9 cellular contexts compared by ENCODE assay signal in the genomic region with DNA sequence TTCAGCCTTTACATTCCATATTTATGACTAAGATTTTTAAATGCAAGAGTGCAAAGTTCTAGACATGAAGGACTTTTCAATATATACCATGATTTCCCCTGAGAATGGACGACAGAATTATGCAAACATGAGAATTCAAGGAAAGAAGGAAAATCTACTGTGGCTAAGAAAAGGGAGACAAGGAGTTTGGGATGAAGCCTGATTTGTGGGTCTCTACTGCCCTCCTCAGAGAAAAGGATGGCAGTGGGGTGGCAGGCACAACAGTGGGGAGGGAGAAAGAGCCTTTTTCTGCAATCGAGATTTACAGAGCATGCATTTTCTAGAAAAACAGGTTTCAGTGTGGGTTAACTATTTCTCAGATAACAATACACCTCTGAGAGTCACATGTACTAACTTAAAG.
A peak's percentile ranks its signal among the peaks of the same experiment; 100 is the strongest.
DNase-seq lines count a peak whose midpoint lies in the region; ATAC-seq and TF ChIP-seq lines count a peak whose summit lies in the region.
"Had no signal": no experiment of that assay in that cellular context is flagged by ENCODE, and none has a peak within 500 bp of the region (broad histone marks: within the 10 kb centered on the region; RNA-seq: fewer than 3 reads in every experiment).

No MANE protein-coding gene starts in this region.

- H3K36me3 Mint-ChIP-seq in WTC11 (no peaks in the 10 kb centered on the region), natural killer cell (no peaks in the 10 kb centered on the region)

- H3K9me3 Mint-ChIP-seq in WTC11, result no peaks in the 10 kb centered on the region
- peaks cover 8 to 9% of the 10 kb centered on the region in 2 donors for H3K9me3 Mint-ChIP-seq in natural killer cell

- peaks cover 20% of the 10 kb centered on the region for H3K4me1 Mint-ChIP-seq in WTC11
- no peaks in the 10 kb centered on the region for H3K4me1 Mint-ChIP-seq in natural killer cell

- peak; percentile 27 for TF ChIP-seq CTCF in AG10803 (conservative IDR thresholded peaks at IDR 0.05; ENCODE audit: low read length)
- peak; percentile 45 for TF ChIP-seq CTCF in WTC11 (IDR thresholded peaks at IDR 0.05)
- TF ChIP-seq CTCF in natural killer cell (IDR thresholded peaks at IDR 0.05), result no peak

- intact Hi-C loops in natural killer cell (cut with micrococcal nuclease), result no loop called here

- CTCF ChIA-PET in WTC11 (lab: Charles Lee), result no interaction called here

- DNase-seq in AG10803 (ENCODE audit: low read depth), result no peak
- peak; percentile 41 for DNase-seq in NCI-H1105 (lab: John Stamatoyannopoulos, UW)
- peak; percentile 48 for DNase-seq in WTC11 (ENCODE audit: low spot score)
- peak; percentile 33 for DNase-seq in kidney tubule cell (ENCODE audit: low spot score)
- no peak for DNase-seq in natural killer cell

- H3K4me3 ChIP-seq in AG10803 (ENCODE audit: low read length), result no peak overlapping the region
- H3K4me3 ChIP-seq: coronary artery had no signal

- ATAC-seq in WTC11 (peak; percentile 90), HG03571 (IDR thresholded peaks at IDR 0.05; ENCODE audit: unreplicated experiment) (no peak), natural killer cell (no peak), HG02970 (IDR thresholded peaks at IDR 0.05; ENCODE audit: low FRiP score, unreplicated experiment) (no peak), GM21576 (IDR thresholded peaks at IDR 0.05; ENCODE audit: unreplicated experiment) (no peak)

- POLR2A ChIA-PET in WTC11 (lab: Charles Lee), result no interaction called here

- no peaks in the 10 kb centered on the region; the same call in 1 of the 2 replicates for H3K27me3 Mint-ChIP-seq in WTC11 (ENCODE audit: low read depth)
- H3K27me3 Mint-ChIP-seq in natural killer cell (ENCODE audit: low read depth in 2 of 2), result no peaks in the 10 kb centered on the region

- H3K4me3 Mint-ChIP-seq in WTC11 (no peak overlapping the region), natural killer cell (no peak overlapping the region)

- H3K27ac Mint-ChIP-seq in WTC11 (no peak overlapping the region), natural killer cell (no peak overlapping the region)

TF ChIP-seq in WTC11, 78 proteins besides CTCF, POLR2A, EP300 and RAD21:
- TF ChIP-seq HMGA2 (CRISPR knock-in tag; IDR thresholded peaks at IDR 0.05) (no peak), GTF2I (CRISPR knock-in tag; conservative IDR thresholded peaks at IDR 0.05) (no peak)

Comparison
In these comparisons a context has a peak if more than half of its experiments do, and no peak if none do; other contexts are left out.
1. DNase-seq: peak in NCI-H1105 (single experiment), WTC11 (single experiment) and kidney tubule cell (single experiment); none in AG10803 (single experiment) and natural killer cell (single experiment).